Comparison of ENCODE assay signal across 9 cellular contexts in the genomic region with DNA sequence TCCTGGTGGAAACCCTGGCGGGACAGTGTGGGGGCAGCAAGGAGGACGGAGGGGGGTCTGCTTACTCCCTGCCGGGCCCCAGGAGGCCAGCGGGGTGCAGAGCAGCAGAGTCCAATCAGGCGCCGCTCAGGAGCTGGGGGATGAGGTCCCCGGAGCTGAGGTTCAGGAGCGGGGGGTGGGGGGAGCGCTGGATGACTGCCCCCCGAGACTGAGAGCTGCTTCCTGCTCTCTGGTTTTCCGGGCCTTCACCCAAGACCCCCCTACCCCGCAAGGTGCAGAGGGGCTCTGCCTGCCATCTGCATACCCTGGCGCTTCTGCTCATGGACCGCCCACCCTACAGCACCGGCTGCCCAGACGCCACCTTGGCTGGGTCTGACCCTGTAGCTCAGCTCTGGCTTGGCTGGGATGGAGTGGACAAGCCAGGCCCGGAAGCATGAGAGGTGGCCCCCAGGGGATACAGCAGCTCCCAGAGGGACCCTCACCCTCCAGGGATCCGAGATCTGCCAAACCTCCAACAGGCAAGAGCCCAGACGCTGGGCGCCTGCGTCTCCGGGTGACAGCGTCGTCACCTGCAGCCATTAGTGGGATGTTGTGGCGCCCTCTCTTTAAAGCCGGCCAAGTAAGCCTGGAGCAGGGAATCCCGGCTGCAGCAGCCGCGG. TPM values are rescaled to one million over a fixed set of nuclear protein-coding genes. Genes with fewer than 3 reads are reported as not detected.
DNase-seq lines count a peak whose midpoint lies in the region; ATAC-seq and TF ChIP-seq lines count a peak whose summit lies in the region.
"Had no signal": no experiment of that assay in that cellular context is flagged by ENCODE, and none has a peak within 500 bp of the region (broad histone marks: within the 10 kb centered on the region; RNA-seq: fewer than 3 reads in every experiment).

No MANE protein-coding gene starts in this region.

- no peak for ATAC-seq in HG03565 (IDR thresholded peaks at IDR 0.05; ENCODE audit: unreplicated experiment)

- no peak overlapping the region for H3K4me3 ChIP-seq in thymus (ENCODE audit: low read length)

- peak overlapping the region; percentile 34 for H3K4me3 Mint-ChIP-seq in activated CD4-positive, alpha-beta T cell treated with anti-CD3 and anti-CD28 coated beads, Interleukin-2, amount 10 ng/mL, durations not matched to agents 24 days and 14 days
- H3K4me3 Mint-ChIP-seq in osteocyte (ENCODE audit: unreplicated experiment) = no peak overlapping the region

- H3K27ac Mint-ChIP-seq in activated CD4-positive, alpha-beta T cell treated with anti-CD3 and anti-CD28 coated beads, Interleukin-2, amount 10 ng/mL, durations not matched to agents 24 days and 14 days = no peak overlapping the region
- H3K27ac Mint-ChIP-seq in osteocyte (ENCODE audit: unreplicated experiment) = no peak overlapping the region
- H3K27ac Mint-ChIP-seq: IgD-negative memory B cell had no signal

- no peaks in the 10 kb centered on the region for H3K36me3 Mint-ChIP-seq in activated CD4-positive, alpha-beta T cell treated with anti-CD3 and anti-CD28 coated beads, Interleukin-2, amount 10 ng/mL, durations not matched to agents 24 days and 14 days (ENCODE audit: low read depth)
- H3K36me3 Mint-ChIP-seq in osteocyte (ENCODE audit: unreplicated experiment) = no peaks in the 10 kb centered on the region
- H3K36me3 Mint-ChIP-seq: IgD-negative memory B cell had no signal

- no peak for TF ChIP-seq CTCF in osteocyte (IDR thresholded peaks at IDR 0.05)

- DNase-seq in activated CD4-positive, alpha-beta T cell treated with anti-CD3 and anti-CD28 coated beads, Interleukin-2, amount 10 ng/mL, durations not matched to agents 24 days and 14 days = no peak
- DNase-seq in activated CD4-positive, alpha-beta T cell treated with anti-CD3 and anti-CD28 coated beads for 1 hour = no peak
- DNase-seq in cerebellar cortex (ENCODE audit: low spot score) (peak; percentile 44), mesenteric fat pad (ENCODE audit: low spot score) (peak; percentile 30), osteocyte (ENCODE audit: extremely low spot score, unreplicated experiment) (no peak), NCI-H2081 (lab: John Stamatoyannopoulos, UW) (no peak)

- intact Hi-C loops in activated CD4-positive, alpha-beta T cell treated with anti-CD3 and anti-CD28 coated beads, Interleukin-2, amount 10 ng/mL, durations not matched to agents 24 days and 14 days (cut with micrococcal nuclease) = no loop called here

- WGBS in thymus = 6% methylated on average over 29 of the region's 29 CpGs

- H3K27me3 ChIP-seq in thymus (ENCODE audit: control insufficient read depth, insufficient read depth) = peaks cover 32% of the 10 kb centered on the region

- no peaks in the 10 kb centered on the region for H3K9me3 Mint-ChIP-seq in activated CD4-positive, alpha-beta T cell treated with anti-CD3 and anti-CD28 coated beads, Interleukin-2, amount 10 ng/mL, durations not matched to agents 24 days and 14 days
- no peaks in the 10 kb centered on the region for H3K9me3 Mint-ChIP-seq in osteocyte (ENCODE audit: unreplicated experiment)
- H3K9me3 Mint-ChIP-seq: IgD-negative memory B cell had no signal

- peaks cover 6% of the 10 kb centered on the region for H3K27me3 Mint-ChIP-seq in activated CD4-positive, alpha-beta T cell treated with anti-CD3 and anti-CD28 coated beads, Interleukin-2, amount 10 ng/mL, durations not matched to agents 24 days and 14 days
- peaks cover 15% of the 10 kb centered on the region for H3K27me3 Mint-ChIP-seq in osteocyte (ENCODE audit: unreplicated experiment)

- H3K4me1 Mint-ChIP-seq in activated CD4-positive, alpha-beta T cell treated with anti-CD3 and anti-CD28 coated beads, Interleukin-2, amount 10 ng/mL, durations not matched to agents 24 days and 14 days = no peaks in the 10 kb centered on the region
- H3K4me1 Mint-ChIP-seq in osteocyte (ENCODE audit: unreplicated experiment) = no peaks in the 10 kb centered on the region

- no peaks in the 10 kb centered on the region for H3K9me3 ChIP-seq in thymus (ENCODE audit: control insufficient read depth)

- H3K27ac ChIP-seq in thymus (ENCODE audit: low read depth) = peak overlapping the region; percentile 9

- H3K36me3 ChIP-seq in thymus (ENCODE audit: control insufficient read depth, insufficient read depth) = no peaks in the 10 kb centered on the region

- H3K4me1 ChIP-seq in thymus (ENCODE audit: control insufficient read depth, insufficient read depth, low read length) = no peaks in the 10 kb centered on the region

RNA-seq across cellular contexts. Expression of a gene that starts 0.9 kb away (rescaled TPM):
- 0.19 and 0.21 TPM in 2 replicates for total RNA-seq in activated CD4-positive, alpha-beta T cell treated with anti-CD3 and anti-CD28 coated beads, Interleukin-2, amount 10 ng/mL, durations not matched to agents 24 days and 14 days
- total RNA-seq in mesenteric fat pad = 0.13 TPM
- polyA plus RNA-seq in thymus = 0.02 TPM
- total RNA-seq in osteocyte = not detected in 2 replicates

Comparison
In these comparisons a context has a peak if more than half of its experiments do, and no peak if none do; other contexts are left out.
1. DNase-seq: peak in cerebellar cortex (single experiment) and mesenteric fat pad (single experiment); none in activated CD4-positive, alpha-beta T cell treated with anti-CD3 and anti-CD28 coated beads, Interleukin-2, amount 10 ng/mL, durations not matched to agents 24 days and 14 days (single experiment), activated CD4-positive, alpha-beta T cell treated with anti-CD3 and anti-CD28 coated beads for 1 hour (single experiment), osteocyte (single experiment) and NCI-H2081 (0 of 2).